In genomic region chr3:129230311-129231019, GRCh38 we compare ENCODE assay signal across 10 cellular contexts. TPM values are rescaled to one million over a fixed set of nuclear protein-coding genes. Genes with fewer than 3 reads are reported as not detected.
A peak's percentile ranks its signal among the peaks of the same experiment; 100 is the strongest.
DNase-seq lines count a peak whose midpoint lies in the region; ATAC-seq and TF ChIP-seq lines count a peak whose summit lies in the region.
"Had no signal": no experiment of that assay in that cellular context is flagged by ENCODE, and none has a peak within 500 bp of the region (broad histone marks: within the 10 kb centered on the region; RNA-seq: fewer than 3 reads in every experiment).

No MANE protein-coding gene starts in this region.

- TF ChIP-seq CTCF in fibroblast of villous mesenchyme (IDR thresholded peaks at IDR 0.05; ENCODE audit: insufficient read depth, low read depth, low read length) (no peak), thyroid gland (IDR thresholded peaks at IDR 0.05) (no peak)

- peak; percentile 97 for ATAC-seq in stimulated activated naive CD8-positive, alpha-beta T cell treated with anti-CD3 and anti-CD28 coated beads, Interleukin-15, Interleukin-2, amounts not matched to agents 100 U/mL and 50 U/mL, for 24 hours
- no peak for ATAC-seq in GM19023 (IDR thresholded peaks at IDR 0.05; ENCODE audit: unreplicated experiment)

- intact Hi-C loops in thyroid gland (cut with DNase I): no loop called here

- no peak for TF ChIP-seq POLR2A in thyroid gland (IDR thresholded peaks at IDR 0.05)

- H3K4me3 ChIP-seq in fibroblast of villous mesenchyme (ENCODE audit: low read depth, low read length): no peak overlapping the region
- H3K4me3 ChIP-seq in thyroid gland (replicated peaks in 1 of 3): no peak overlapping the region
- H3K4me3 ChIP-seq: BLaER1, SK-N-MC had no signal

- H3K9me3 ChIP-seq in thyroid gland: no peaks in the 10 kb centered on the region
- H3K9me3 ChIP-seq: BLaER1 had no signal

- no peaks in the 10 kb centered on the region for H3K27me3 ChIP-seq in thyroid gland
- H3K27me3 ChIP-seq: BLaER1 had no signal

- no peak overlapping the region for H3K27ac ChIP-seq in thyroid gland

- WGBS in thyroid gland, 2 donors: 70 to 71% methylated on average over 7 of the region's 7 CpGs

- DNase-seq in activated CD4-positive, alpha-beta T cell treated with anti-CD3 and anti-CD28 coated beads for 48 hours: peak; percentile 64
- no peak for DNase-seq in activated CD4-positive, alpha-beta T cell treated with anti-CD3 and anti-CD28 coated beads, Interleukin-2, amount 50 U/mL, for 1 hour
- DNase-seq in T1000 (lab: John Stamatoyannopoulos, UW) (peak; percentile 23), fibroblast of villous mesenchyme (ENCODE audit: low read depth) (peak; percentile 76), cortex of kidney (lab: John Stamatoyannopoulos, UW) (no peak), thyroid gland (no peak)
- DNase-seq in stimulated activated naive CD8-positive, alpha-beta T cell treated with anti-CD3 and anti-CD28 coated beads, Interleukin-15, Interleukin-2, amounts not matched to agents 100 U/mL and 50 U/mL, for 24 hours: peak; percentile 38

- H3K36me3 ChIP-seq in thyroid gland: no peaks in the 10 kb centered on the region
- H3K36me3 ChIP-seq: BLaER1 had no signal

- H3K4me1 ChIP-seq in thyroid gland: peaks cover 3 to 12% of the 10 kb centered on the region in 2 donors

RNA-seq across cellular contexts. Expression of gene COPG1, which starts 18.9 kb away (rescaled TPM):
- 371 and 402 TPM in 2 replicates for total RNA-seq in fibroblast of villous mesenchyme
- total RNA-seq in thyroid gland: 100 to 1,000 TPM in 3 of 4 donors, 10 to 100 TPM in 1; 95.8 to 195 (median 159) TPM

RNA-seq across cellular contexts. Expression of gene CNBP, which starts 46.8 kb away (rescaled TPM):
- total RNA-seq in fibroblast of villous mesenchyme: 197 and 202 TPM in 2 replicates
- 100 to 1,000 TPM; 390 to 480 (median 421) TPM for total RNA-seq in thyroid gland

RNA-seq across cellular contexts. Expression of gene HMCES, which starts 48.2 kb away (rescaled TPM):
- 18.0 and 29.4 TPM in 2 replicates for total RNA-seq in fibroblast of villous mesenchyme
- 10 to 100 TPM; 23.7 to 30.9 (median 26.0) TPM for total RNA-seq in thyroid gland

Comparison
In these comparisons a context has a peak if more than half of its experiments do, and no peak if none do; other contexts are left out.
1. DNase-seq: peak in activated CD4-positive, alpha-beta T cell treated with anti-CD3 and anti-CD28 coated beads for 48 hours (single experiment), T1000 (single experiment), fibroblast of villous mesenchyme (single experiment) and stimulated activated naive CD8-positive, alpha-beta T cell treated with anti-CD3 and anti-CD28 coated beads, Interleukin-15, Interleukin-2, amounts not matched to agents 100 U/mL and 50 U/mL, for 24 hours (single experiment); none in activated CD4-positive, alpha-beta T cell treated with anti-CD3 and anti-CD28 coated beads, Interleukin-2, amount 50 U/mL, for 1 hour (single experiment), cortex of kidney (single experiment) and thyroid gland (0 of 2).